Comparison of ENCODE assay signal across 22 cellular contexts in genomic region chr13:37769545-37769944, GRCh38.
DNase-seq lines count a peak whose midpoint lies in the region; ATAC-seq, FAIRE-seq and TF ChIP-seq lines count a peak whose summit lies in the region.
"Had no signal": no experiment of that assay in that cellular context is flagged by ENCODE, and none has a peak within 500 bp of the region (broad histone marks: within the 10 kb centered on the region; RNA-seq: fewer than 3 reads in every experiment).

No MANE protein-coding gene starts in this region.

- in situ Hi-C loops in HepG2 (cut with HindIII; ENCODE audit: extremely low pct_ligation_motif_present, low pct_unique_long_range_greater_than_20kb), result loop anchor here (25.0 kb wide), 1 partner anchor 818 kb away; no protein-coding TSS in a partner anchor

- TF ChIP-seq CTCF in HepG2 (CRISPR knock-in tag; IDR thresholded peaks at IDR 0.05) (no peak), right lobe of liver (IDR thresholded peaks at IDR 0.05) (no peak), PC-9 (conservative IDR thresholded peaks at IDR 0.05) (no peak), MM.1S (IDR thresholded peaks at IDR 0.05; ENCODE audit: low read length) (no peak)

- CTCF ChIA-PET in HepG2 (lab: Yijun Ruan, JAX; ENCODE audit: low intra/inter-chr PET ratio, low total read pairs), result interaction anchor here (1.4 kb wide), 1 partner anchor 813 kb away, joined by 7 read pairs; no protein-coding TSS in a partner anchor
- CTCF ChIA-PET in PC-9 (lab: Charles Lee), result no interaction called here

- H3K9me2 ChIP-seq in PC-9 (ENCODE audit: insufficient read depth) (no peaks in the 10 kb centered on the region), MM.1S (replicated peaks; ENCODE audit: insufficient read depth, low read length) (no peaks in the 10 kb centered on the region)

- WGBS in HepG2 (ENCODE audit: low lambda C conversion rate), result 3% methylated on average over 2 of the region's 2 CpGs
- WGBS in right lobe of liver (ENCODE audit: insufficient coverage, low coverage, low lambda C conversion rate, missing lambda C conversion rate), result 52% methylated on average over 2 of the region's 2 CpGs

- H3K27ac ChIP-seq in HepG2 (ENCODE audit: extremely low read length, insufficient read depth, low read length) (no peak overlapping the region), right lobe of liver (no peak overlapping the region), PC-9 (no peak overlapping the region), substantia nigra (ENCODE audit: low read depth, low read length, poor library complexity, severe bottlenecking) (no peak overlapping the region), MM.1S (ENCODE audit: low read length) (no peak overlapping the region)
- H3K27ac ChIP-seq: A549; BLaER1 treated with 17β-estradiol and CSF1 and Interleukin-3, amounts not matched to agents 10 nM and 100 nM; GM23248 had no signal

- no peak overlapping the region for H3K4me2 ChIP-seq in HepG2 (ENCODE audit: low read depth, low read length)
- no peak overlapping the region for H3K4me2 ChIP-seq in PC-9
- H3K4me2 ChIP-seq in MM.1S (ENCODE audit: low read depth, low read length), result no peak overlapping the region
- H3K4me2 ChIP-seq: A549; BLaER1 treated with 17β-estradiol and CSF1 and Interleukin-3, amounts not matched to agents 10 nM and 100 nM had no signal

- no peaks in the 10 kb centered on the region for H3K9me3 ChIP-seq in HepG2 (ENCODE audit: low read length)
- no peaks in the 10 kb centered on the region for H3K9me3 ChIP-seq in right lobe of liver
- H3K9me3 ChIP-seq in PC-9 (ENCODE audit: insufficient read depth, low read depth), result no peaks in the 10 kb centered on the region; the same call in 1 of the 2 replicates
- H3K9me3 ChIP-seq in MM.1S (replicated peaks; ENCODE audit: insufficient read depth, low read length), result no peaks in the 10 kb centered on the region
- H3K9me3 ChIP-seq: A549; BE2C; BLaER1 treated with 17β-estradiol and CSF1 and Interleukin-3, amounts not matched to agents 10 nM and 100 nM had no signal

- H3K79me2 ChIP-seq in HepG2 (ENCODE audit: insufficient read depth, low read length) (no peaks in the 10 kb centered on the region), PC-9 (ENCODE audit: low read depth) (no peaks in the 10 kb centered on the region), MM.1S (ENCODE audit: low read length) (no peaks in the 10 kb centered on the region)

- POLR2A ChIA-PET in HepG2 (lab: Yijun Ruan, JAX), result no interaction called here
- POLR2A ChIA-PET in PC-9 (lab: Charles Lee; ENCODE audit: unreplicated experiment), result no interaction called here

- H3F3A ChIP-seq in PC-9 (ENCODE audit: insufficient read depth, low read depth) (no peaks in the 10 kb centered on the region), MM.1S (ENCODE audit: insufficient read depth, low read length) (no peaks in the 10 kb centered on the region)

- DNase-seq in HepG2 (ENCODE audit: low spot score) (no peak), right lobe of liver (no peak), PC-9 (no peak), substantia nigra (lab: John Stamatoyannopoulos, UW) (no peak), MM.1S (no peak)
- no peak for DNase-seq in stimulated activated CD4-positive, alpha-beta T cell treated with anti-CD3 and anti-CD28 coated beads, Interleukin-4, amount 100 ng/mL, for 1 hour
- DNase-seq: 8988T; AML-193; BE2C; CD4-positive, alpha-beta T cell; CD8-positive, alpha-beta memory T cell; DMS79 treated with DMSO at 0.1 percent for 48 hours; GF-D8; H9; HFFc6 had no signal

- intact Hi-C loops in HepG2 (cut with micrococcal nuclease; ENCODE audit: unreplicated experiment) (no loop called here), right lobe of liver (cut with DNase I) (no loop called here), PC-9 (cut with micrococcal nuclease; ENCODE audit: unreplicated experiment) (loop anchor here (10.0 kb wide), 1 partner anchor 1145 kb away; no protein-coding TSS in a partner anchor)

- H3K4me3 ChIP-seq in HepG2 (replicated peaks in 1 of 3; ENCODE audit: insufficient read depth in 1 of 3, low read depth in 2 of 3, low read length in 3 of 3), result no peak overlapping the region
- no peak overlapping the region for H3K4me3 ChIP-seq in right lobe of liver
- H3K4me3 ChIP-seq in PC-9, result no peak overlapping the region
- no peak overlapping the region for H3K4me3 ChIP-seq in MM.1S (ENCODE audit: low read length)
- H3K4me3 ChIP-seq: A549; BLaER1 treated with 17β-estradiol and CSF1 and Interleukin-3, amounts not matched to agents 10 nM and 100 nM; GM23248 had no signal

- TF ChIP-seq POLR2A in HepG2 (IDR thresholded peaks at IDR 0.05; ENCODE audit: insufficient read depth in 1 of 2, low read depth in 2 of 2, low read length in 2 of 2), result no peak
- TF ChIP-seq POLR2A in right lobe of liver (IDR thresholded peaks at IDR 0.05), result no peak

- H2AFZ ChIP-seq in HepG2 (ENCODE audit: low read length), result no peak overlapping the region
- 0 out of 2 replicates have a peak overlapping the region, but pooled peaks have one; percentile 41 for H2AFZ ChIP-seq in PC-9
- no peak overlapping the region for H2AFZ ChIP-seq in MM.1S (ENCODE audit: low read length)
- H2AFZ ChIP-seq: GM23248 had no signal

- no peak for TF ChIP-seq RAD21 in HepG2 (CRISPR knock-in tag; IDR thresholded peaks at IDR 0.05)

- H3K9ac ChIP-seq in HepG2 (ENCODE audit: insufficient read depth, low read depth, low read length), result no peak overlapping the region
- H3K9ac ChIP-seq in MM.1S (ENCODE audit: low read length), result no peak overlapping the region
- H3K9ac ChIP-seq: BLaER1 treated with 17β-estradiol and CSF1 and Interleukin-3, amounts not matched to agents 10 nM and 100 nM; GM23248 had no signal

- FAIRE-seq in HepG2 (lab: Jason Lieb, UNC) (no peak), colon (lab: Jason Lieb, UNC) (peak; percentile 18)
- FAIRE-seq: A549, GM12891, GM18507 had no signal

- H4K20me1 ChIP-seq in HepG2 (ENCODE audit: insufficient read depth, low read length) (no peaks in the 10 kb centered on the region), PC-9 (ENCODE audit: insufficient read depth) (no peaks in the 10 kb centered on the region), MM.1S (ENCODE audit: insufficient read depth, low read length) (no peaks in the 10 kb centered on the region)
- H4K20me1 ChIP-seq: BLaER1 treated with 17β-estradiol and CSF1 and Interleukin-3, amounts not matched to agents 10 nM and 100 nM had no signal

- TF ChIP-seq EP300 in HepG2 (IDR thresholded peaks at IDR 0.05; ENCODE audit: low read depth in 2 of 2, low read length in 2 of 2), result no peak
- TF ChIP-seq EP300 in HepG2 (CRISPR knock-in tag; IDR thresholded peaks at IDR 0.05; ENCODE audit: borderline replicate concordance), result no peak

- H3K4me1 ChIP-seq in HepG2 (ENCODE audit: insufficient read depth, low read length), result no peaks in the 10 kb centered on the region
- H3K4me1 ChIP-seq in right lobe of liver, result no peaks in the 10 kb centered on the region
- H3K4me1 ChIP-seq in PC-9 (replicated peaks; ENCODE audit: insufficient read depth), result no peaks in the 10 kb centered on the region
- H3K4me1 ChIP-seq in MM.1S (ENCODE audit: low read length), result no peaks in the 10 kb centered on the region
- H3K4me1 ChIP-seq: A549, BE2C had no signal

- H3K27me3 ChIP-seq in HepG2 (ENCODE audit: control insufficient read depth in 1 of 2, insufficient read depth in 2 of 2, low read length in 2 of 2) (no peaks in the 10 kb centered on the region), right lobe of liver (no peaks in the 10 kb centered on the region), PC-9 (ENCODE audit: insufficient read depth, low read depth) (no peaks in the 10 kb centered on the region), MM.1S (replicated peaks; ENCODE audit: insufficient read depth, low read length) (no peaks in the 10 kb centered on the region)
- H3K27me3 ChIP-seq: BE2C; BLaER1 treated with 17β-estradiol and CSF1 and Interleukin-3, amounts not matched to agents 10 nM and 100 nM had no signal

- BruUV-seq in HepG2 (replicated peaks; lab: Mats Ljungman, UMichigan) (no TSS peak), PC-9 (replicated peaks; lab: Mats Ljungman, UMichigan) (no TSS peak)

- H3K36me3 ChIP-seq in HepG2 (replicated peaks in 1 of 2; ENCODE audit: control insufficient read depth in 1 of 2, insufficient read depth in 2 of 2, low read length in 2 of 2) (no peaks in the 10 kb centered on the region), right lobe of liver (no peaks in the 10 kb centered on the region), PC-9 (ENCODE audit: low read depth) (no peaks in the 10 kb centered on the region), MM.1S (replicated peaks; ENCODE audit: insufficient read depth, low read length) (no peaks in the 10 kb centered on the region)
- H3K36me3 ChIP-seq: BE2C; BLaER1 treated with 17β-estradiol and CSF1 and Interleukin-3, amounts not matched to agents 10 nM and 100 nM had no signal

- ATAC-seq in HepG2 (no peak), right lobe of liver (no peak)
- ATAC-seq: A549, HCT116 had no signal

TF ChIP-seq in HepG2, 621 proteins besides CTCF, POLR2A, EP300 and RAD21:
- TF ChIP-seq MAFF (IDR thresholded peaks at IDR 0.05; ENCODE audit: low read depth, low read length), result 0 out of 2 replicates have a peak, but pooled peaks have one; percentile 16
- peak in 1 of 2 experiments; percentile 61; a peak in 3 of 4 replicates for TF ChIP-seq MAFK (conservative IDR thresholded peaks at IDR 0.05 in 1 of 2, IDR thresholded peaks at IDR 0.05 in 1 of 2; ENCODE audit: low read length in 2 of 2)
- TF ChIP-seq CENPT (CRISPR knock-in tag; IDR thresholded peaks at IDR 0.05; ENCODE audit: low read depth), result no peak
